Comparison of ENCODE assay signal across 2 cellular contexts in the genomic region with DNA sequence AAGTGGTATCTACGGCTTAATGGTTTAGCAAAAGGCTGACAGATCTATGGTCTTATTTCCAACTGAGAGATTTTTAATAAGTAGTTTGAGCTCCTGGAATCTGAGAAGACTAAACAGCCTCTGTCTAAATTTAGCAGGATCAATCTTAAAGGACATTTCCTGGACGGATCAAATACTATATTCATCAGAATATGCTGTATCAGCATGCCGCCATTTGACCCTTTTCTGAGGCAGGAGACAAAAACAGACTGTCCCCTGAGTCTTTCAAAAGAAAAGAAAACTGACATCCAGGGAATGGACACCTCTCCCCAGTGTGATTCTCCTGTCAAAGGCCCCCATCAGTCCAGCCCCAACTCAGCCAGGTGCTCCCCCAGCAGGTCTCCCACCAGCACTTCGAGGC.
A peak's percentile ranks its signal among the peaks of the same experiment; 100 is the strongest.
TF ChIP-seq lines count a peak whose summit lies in the region.

No MANE protein-coding gene starts in this region.

TF ChIP-seq in IMR-90, 13 proteins besides CTCF, POLR2A, EP300 and RAD21:
- TF ChIP-seq, protein P1, sequence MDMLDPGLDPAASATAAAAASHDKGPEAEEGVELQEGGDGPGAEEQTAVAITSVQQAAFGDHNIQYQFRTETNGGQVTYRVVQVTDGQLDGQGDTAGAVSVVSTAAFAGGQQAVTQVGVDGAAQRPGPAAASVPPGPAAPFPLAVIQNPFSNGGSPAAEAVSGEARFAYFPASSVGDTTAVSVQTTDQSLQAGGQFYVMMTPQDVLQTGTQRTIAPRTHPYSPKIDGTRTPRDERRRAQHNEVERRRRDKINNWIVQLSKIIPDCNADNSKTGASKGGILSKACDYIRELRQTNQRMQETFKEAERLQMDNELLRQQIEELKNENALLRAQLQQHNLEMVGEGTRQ (IDR thresholded peaks at IDR 0.05; ENCODE audit: low read depth, low read length), result no peak
- no peak for TF ChIP-seq NFE2L2 (IDR thresholded peaks at IDR 0.05; ENCODE audit: low read depth, low read length)
- TF ChIP-seq, protein P2, sequence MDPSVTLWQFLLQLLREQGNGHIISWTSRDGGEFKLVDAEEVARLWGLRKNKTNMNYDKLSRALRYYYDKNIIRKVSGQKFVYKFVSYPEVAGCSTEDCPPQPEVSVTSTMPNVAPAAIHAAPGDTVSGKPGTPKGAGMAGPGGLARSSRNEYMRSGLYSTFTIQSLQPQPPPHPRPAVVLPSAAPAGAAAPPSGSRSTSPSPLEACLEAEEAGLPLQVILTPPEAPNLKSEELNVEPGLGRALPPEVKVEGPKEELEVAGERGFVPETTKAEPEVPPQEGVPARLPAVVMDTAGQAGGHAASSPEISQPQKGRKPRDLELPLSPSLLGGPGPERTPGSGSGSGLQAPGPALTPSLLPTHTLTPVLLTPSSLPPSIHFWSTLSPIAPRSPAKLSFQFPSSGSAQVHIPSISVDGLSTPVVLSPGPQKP (IDR thresholded peaks at IDR 0.05; ENCODE audit: borderline replicate concordance, low read depth, low read length), result no peak
- TF ChIP-seq SMC3 (IDR thresholded peaks at IDR 0.05; ENCODE audit: low read depth, low read length), result no peak
- no peak for TF ChIP-seq RFX5 (IDR thresholded peaks at IDR 0.05; ENCODE audit: low read depth, low read length)
- peak; percentile 47 for TF ChIP-seq MAFK (IDR thresholded peaks at IDR 0.05; ENCODE audit: low read depth, low read length)
TF ChIP-seq in IMR-90: peak in this region for 1.

TF ChIP-seq in K562, 482 proteins besides CTCF, POLR2A, EP300 and RAD21 (continued from another document):
- TF ChIP-seq, protein P3, sequence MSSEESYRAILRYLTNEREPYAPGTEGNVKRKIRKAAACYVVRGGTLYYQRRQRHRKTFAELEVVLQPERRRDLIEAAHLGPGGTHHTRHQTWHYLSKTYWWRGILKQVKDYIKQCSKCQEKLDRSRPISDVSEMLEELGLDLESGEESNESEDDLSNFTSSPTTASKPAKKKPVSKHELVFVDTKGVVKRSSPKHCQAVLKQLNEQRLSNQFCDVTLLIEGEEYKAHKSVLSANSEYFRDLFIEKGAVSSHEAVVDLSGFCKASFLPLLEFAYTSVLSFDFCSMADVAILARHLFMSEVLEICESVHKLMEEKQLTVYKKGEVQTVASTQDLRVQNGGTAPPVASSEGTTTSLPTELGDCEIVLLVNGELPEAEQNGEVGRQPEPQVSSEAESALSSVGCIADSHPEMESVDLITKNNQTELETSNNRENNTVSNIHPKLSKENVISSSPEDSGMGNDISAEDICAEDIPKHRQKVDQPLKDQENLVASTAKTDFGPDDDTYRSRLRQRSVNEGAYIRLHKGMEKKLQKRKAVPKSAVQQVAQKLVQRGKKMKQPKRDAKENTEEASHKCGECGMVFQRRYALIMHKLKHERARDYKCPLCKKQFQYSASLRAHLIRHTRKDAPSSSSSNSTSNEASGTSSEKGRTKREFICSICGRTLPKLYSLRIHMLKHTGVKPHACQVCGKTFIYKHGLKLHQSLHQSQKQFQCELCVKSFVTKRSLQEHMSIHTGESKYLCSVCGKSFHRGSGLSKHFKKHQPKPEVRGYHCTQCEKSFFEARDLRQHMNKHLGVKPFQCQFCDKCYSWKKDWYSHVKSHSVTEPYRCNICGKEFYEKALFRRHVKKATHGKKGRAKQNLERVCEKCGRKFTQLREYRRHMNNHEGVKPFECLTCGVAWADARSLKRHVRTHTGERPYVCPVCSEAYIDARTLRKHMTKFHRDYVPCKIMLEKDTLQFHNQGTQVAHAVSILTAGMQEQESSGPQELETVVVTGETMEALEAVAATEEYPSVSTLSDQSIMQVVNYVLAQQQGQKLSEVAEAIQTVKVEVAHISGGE (CRISPR knock-in tag; IDR thresholded peaks at IDR 0.05), result no peak
